ENCODE assay signal across 8 cellular contexts in the genomic region with DNA sequence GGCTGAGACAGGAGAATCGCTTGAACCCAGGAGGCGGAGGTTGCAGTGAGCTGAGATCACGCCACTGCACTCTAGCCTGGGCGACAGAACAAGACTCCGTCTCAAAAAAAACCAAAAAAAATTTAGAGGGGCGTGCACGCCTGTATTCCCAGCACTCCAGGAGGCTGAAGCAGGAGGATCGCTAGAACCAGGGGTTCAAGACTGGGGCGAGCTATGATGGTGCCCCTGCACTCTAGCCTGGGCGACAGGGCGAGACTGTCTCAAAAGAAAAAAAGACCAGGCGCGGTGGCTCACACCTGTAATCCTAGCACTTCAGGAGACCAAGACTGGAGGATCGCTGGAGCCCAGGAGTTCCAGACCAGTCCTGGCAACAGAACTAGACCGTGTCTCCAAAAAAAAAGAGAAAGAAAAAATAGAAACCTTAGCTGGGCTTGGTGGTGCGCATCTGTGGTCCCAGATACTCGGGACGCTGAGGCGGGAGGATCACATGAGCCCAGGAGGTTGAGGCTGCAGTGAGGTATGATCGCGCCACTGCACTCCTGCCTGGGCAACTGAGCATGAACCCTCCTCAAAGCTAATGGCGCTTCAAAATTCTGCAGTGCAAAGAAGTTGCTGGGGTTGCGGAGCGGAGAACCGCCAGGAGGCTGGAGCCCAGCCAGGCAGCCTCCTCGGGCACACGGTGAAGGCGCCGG. TPM values are rescaled to one million over a fixed set of nuclear protein-coding genes. Genes with fewer than 3 reads are reported as not detected.
DNase-seq lines count a peak whose midpoint lies in the region; ATAC-seq and TF ChIP-seq lines count a peak whose summit lies in the region.

No MANE protein-coding gene starts in this region.

- H3K4me3 Mint-ChIP-seq in T-helper 2 cell treated with Interferon-gamma antibody and Interleukin-4, amounts not matched to agents 5 μg/mL and 100 μg/mL, for 36 hours, result peak overlapping the region; percentile 100

- in situ Hi-C loops in mammary epithelial cell (cut with MboI; ENCODE audit: low sequenced_read_pairs in 2 of 2), result no loop called here

- H3K9me3 ChIP-seq in mammary epithelial cell (replicated peaks; ENCODE audit: insufficient read depth, low read length) (no peaks in the 10 kb centered on the region), mesodermal cell (ENCODE audit: control insufficient read depth, low read length) (no peaks in the 10 kb centered on the region), vagina (no peaks in the 10 kb centered on the region)

- no peaks in the 10 kb centered on the region for H4K20me1 ChIP-seq in mammary epithelial cell (ENCODE audit: insufficient read depth, low read length)

- ATAC-seq in HG03521 (IDR thresholded peaks at IDR 0.05; ENCODE audit: unreplicated experiment), result peak; percentile 4

- TSS peak; percentile 72 for BruUV-seq in mammary epithelial cell (replicated peaks; lab: Mats Ljungman, UMichigan)

- CTCF ChIA-PET in mammary epithelial cell (lab: Charles Lee; ENCODE audit: low non-redundant PET), result interaction anchor here (0.6 kb wide), 1 partner anchor 578 kb away, joined by 4 read pairs; no protein-coding TSS in a partner anchor

- H2AFZ ChIP-seq in mammary epithelial cell (ENCODE audit: low read depth, low read length), result peak overlapping the region; percentile 99

- peak overlapping the region; percentile 90 for H3K27ac ChIP-seq in mammary epithelial cell (ENCODE audit: insufficient read depth, low read depth, low read length)
- H3K27ac ChIP-seq in mesodermal cell (ENCODE audit: low read depth, low read length, severe bottlenecking), result peak overlapping the region; percentile 96
- H3K27ac ChIP-seq in vagina, result peak overlapping the region; percentile 96

- H3K79me2 ChIP-seq in mammary epithelial cell (ENCODE audit: insufficient read depth, low read length), result peaks cover 8% of the 10 kb centered on the region

- H3K36me3 ChIP-seq in mammary epithelial cell (ENCODE audit: insufficient read depth, low read length) (no peaks in the 10 kb centered on the region), mesodermal cell (ENCODE audit: control insufficient read depth, insufficient read depth, low read length) (peaks cover 32% of the 10 kb centered on the region), vagina (no peaks in the 10 kb centered on the region)

- 0% methylated on average over 14 of the region's 29 CpGs for WGBS in mammary epithelial cell (ENCODE audit: low coverage, missing lambda C conversion rate)
- WGBS in mesodermal cell (ENCODE audit: insufficient coverage in 2 of 2), 2 experiments, result 16 to 21% methylated on average over 26 to 27 of the region's 29 CpGs

- H3K36me3 Mint-ChIP-seq in T-helper 2 cell treated with Interferon-gamma antibody and Interleukin-4, amounts not matched to agents 5 μg/mL and 100 μg/mL, for 36 hours (ENCODE audit: low read depth), result peaks cover 11% of the 10 kb centered on the region

- peak in 1 of 2 donors; percentile 8 for TF ChIP-seq CTCF in mammary epithelial cell (conservative IDR thresholded peaks at IDR 0.05 in 1 of 2, IDR thresholded peaks at IDR 0.05 in 1 of 2; ENCODE audit: extremely low read depth in 1 of 2, insufficient read depth in 1 of 2, low read depth in 1 of 2, low read length in 2 of 2)
- TF ChIP-seq CTCF in vagina (IDR thresholded peaks at IDR 0.05), result no peak

- peak; percentile 20 for DNase-seq in T-helper 2 cell treated with Interferon-gamma antibody and Interleukin-4, amounts not matched to agents 5 μg/mL and 100 μg/mL, for 36 hours (ENCODE audit: low spot score)
- DNase-seq in T-helper 2 cell (no peak), mammary epithelial cell (no peak), vagina (ENCODE audit: extremely low spot score in 2 of 2) (no peak), ecto neural progenitor cell (ENCODE audit: low spot score) (no peak), EL (no peak)

- intact Hi-C loops in mammary epithelial cell (cut with micrococcal nuclease), result loop anchor here (1.0 to 5.0 kb wide), 2 partner anchors 26 to 44 kb away; a partner anchor contains a TSS
- intact Hi-C loops in vagina (cut with DNase I), result no loop called here

- H3K27me3 Mint-ChIP-seq in T-helper 2 cell treated with Interferon-gamma antibody and Interleukin-4, amounts not matched to agents 5 μg/mL and 100 μg/mL, for 36 hours (ENCODE audit: low read depth), result no peaks in the 10 kb centered on the region

- peak overlapping the region; percentile 100 for H3K27ac Mint-ChIP-seq in T-helper 2 cell treated with Interferon-gamma antibody and Interleukin-4, amounts not matched to agents 5 μg/mL and 100 μg/mL, for 36 hours

- dilution Hi-C loops in mammary epithelial cell (cut with HindIII; ENCODE audit: low sequenced_read_pairs), result no loop called here

- TF ChIP-seq POLR2A in vagina (IDR thresholded peaks at IDR 0.05), result no peak

- peaks cover 7% of the 10 kb centered on the region for H3K4me1 ChIP-seq in mammary epithelial cell (ENCODE audit: insufficient read depth, low read length)
- no peaks in the 10 kb centered on the region for H3K4me1 ChIP-seq in mesodermal cell (ENCODE audit: control insufficient read depth, insufficient read depth, low read length, poor library complexity, severe bottlenecking)
- peaks cover 39% of the 10 kb centered on the region for H3K4me1 ChIP-seq in vagina

- H3K9me3 Mint-ChIP-seq in T-helper 2 cell treated with Interferon-gamma antibody and Interleukin-4, amounts not matched to agents 5 μg/mL and 100 μg/mL, for 36 hours, result no peaks in the 10 kb centered on the region

- H3K9ac ChIP-seq in mammary epithelial cell (ENCODE audit: insufficient read depth, low read length), result peak overlapping the region; percentile 96

- peak overlapping the region; percentile 100 for H3K4me2 ChIP-seq in mammary epithelial cell (ENCODE audit: insufficient read depth, low read depth, low read length)

- H3K27me3 ChIP-seq in mammary epithelial cell (ENCODE audit: insufficient read depth, low read length), result no peaks in the 10 kb centered on the region
- H3K27me3 ChIP-seq in vagina, result no peaks in the 10 kb centered on the region

- peaks cover 17% of the 10 kb centered on the region for H3K4me1 Mint-ChIP-seq in T-helper 2 cell treated with Interferon-gamma antibody and Interleukin-4, amounts not matched to agents 5 μg/mL and 100 μg/mL, for 36 hours (ENCODE audit: low read depth)

- H3K4me3 ChIP-seq in mammary epithelial cell (replicated peaks in 1 of 3; ENCODE audit: insufficient read depth in 1 of 3, low read depth in 2 of 3, low read length in 3 of 3) (peak overlapping the region; percentile 62 to 95 (median 90)), mesodermal cell (ENCODE audit: extremely low read depth, insufficient read depth, low read length, poor library complexity, severe bottlenecking) (peak overlapping the region; percentile 84), vagina (peak overlapping the region; percentile 86 to 92)

RNA-seq across cellular contexts. Expression of a gene that starts 0.4 kb away (rescaled TPM):
- total RNA-seq in mammary epithelial cell, result 1 to 10 TPM; 1.2 to 1.5 TPM
- 1.0 TPM for polyA plus RNA-seq in mammary epithelial cell
- polyA minus RNA-seq in mammary epithelial cell, result not detected
- polyA plus RNA-seq in mesodermal cell (2013, experiment 1 of 2), result 1.6 TPM
- polyA plus RNA-seq in mesodermal cell (2013, experiment 2 of 2), result 1.2 TPM
- 2.9 TPM for total RNA-seq in vagina

RNA-seq across cellular contexts. Expression of a gene that starts 7.0 kb away (rescaled TPM):
- total RNA-seq in mammary epithelial cell (1 to 10 TPM; 6.9 to 7.5 TPM), vagina (14.5 TPM)
- 7.3 TPM for polyA plus RNA-seq in mammary epithelial cell
- not detected for polyA minus RNA-seq in mammary epithelial cell
- 30.4 TPM for polyA plus RNA-seq in mesodermal cell (2013, experiment 1 of 2)
- 28.5 TPM for polyA plus RNA-seq in mesodermal cell (2013, experiment 2 of 2)

RNA-seq across cellular contexts. Expression of a gene that starts 7.2 kb away (rescaled TPM):
- total RNA-seq in mammary epithelial cell (10 to 100 TPM; 28.8 to 55.3 TPM), vagina (54.3 TPM)
- 16.5 TPM for polyA plus RNA-seq in mammary epithelial cell
- 42.4 TPM for polyA minus RNA-seq in mammary epithelial cell
- 91.7 TPM for polyA plus RNA-seq in mesodermal cell (2013, experiment 1 of 2)
- polyA plus RNA-seq in mesodermal cell (2013, experiment 2 of 2), result 72.9 TPM

RNA-seq across cellular contexts. Expression of a gene that starts 22.3 kb away (rescaled TPM):
- 10 to 100 TPM; 41.7 to 73.2 TPM for total RNA-seq in mammary epithelial cell
- polyA plus RNA-seq in mammary epithelial cell, result 221 TPM
- 25.1 TPM for polyA minus RNA-seq in mammary epithelial cell
- 141 TPM for polyA plus RNA-seq in mesodermal cell (2013, experiment 1 of 2)
- polyA plus RNA-seq in mesodermal cell (2013, experiment 2 of 2), result 121 TPM
- 161 TPM for total RNA-seq in vagina

RNA-seq across cellular contexts. Expression of a gene that starts 24.9 kb away (rescaled TPM):
- total RNA-seq in mammary epithelial cell (10 to 100 TPM; 13.0 to 17.4 TPM), vagina (26.3 TPM)
- 14.9 TPM for polyA plus RNA-seq in mammary epithelial cell
- polyA minus RNA-seq in mammary epithelial cell, result 2.8 TPM
- polyA plus RNA-seq in mesodermal cell (2013, experiment 1 of 2), result 18.9 TPM
- 14.3 TPM for polyA plus RNA-seq in mesodermal cell (2013, experiment 2 of 2)
